10 cellular contexts compared by ENCODE assay signal in the genomic region with DNA sequence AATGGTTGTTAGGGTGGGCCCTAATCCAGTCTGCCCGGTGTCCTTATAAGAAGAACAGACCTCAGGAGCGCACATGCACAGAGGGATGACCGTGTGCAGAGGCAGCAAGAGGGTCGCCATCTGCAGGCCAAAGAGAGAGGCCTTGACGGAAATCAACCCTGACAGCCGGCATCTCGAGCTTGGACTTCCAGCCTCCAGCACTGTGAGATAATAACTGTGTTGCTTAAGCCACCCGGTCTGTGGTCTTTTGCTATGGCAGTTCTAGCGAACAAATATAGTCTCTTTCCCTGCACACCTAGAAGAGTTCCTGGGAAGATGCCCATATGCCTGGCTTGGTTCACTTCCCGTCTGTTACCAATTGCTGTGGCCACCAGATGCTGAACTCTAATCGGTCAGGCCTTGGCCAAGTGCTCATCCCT. TPM values are rescaled to one million over a fixed set of nuclear protein-coding genes. Genes with fewer than 3 reads are reported as not detected.
DNase-seq lines count a peak whose midpoint lies in the region; ATAC-seq, FAIRE-seq and TF ChIP-seq lines count a peak whose summit lies in the region.
"Had no signal": no experiment of that assay in that cellular context is flagged by ENCODE, and none has a peak within 500 bp of the region (broad histone marks: within the 10 kb centered on the region; RNA-seq: fewer than 3 reads in every experiment).

No MANE protein-coding gene starts in this region.

- H3K4me3 Mint-ChIP-seq in immature natural killer cell, result no peak overlapping the region

- TF ChIP-seq CTCF in Panc1 (IDR thresholded peaks at IDR 0.05) (peak; percentile 34), fibroblast of pulmonary artery (IDR thresholded peaks at IDR 0.05; ENCODE audit: low read length, missing control alignments) (peak; percentile 55)

- FAIRE-seq in small intestine (lab: Jason Lieb, UNC), result no peak

- H3K9me3 ChIP-seq in Panc1 (ENCODE audit: control insufficient read depth, insufficient read depth, low read depth, low read length) (no peaks in the 10 kb centered on the region), small intestine (ENCODE audit: control insufficient read depth, low read depth) (no peaks in the 10 kb centered on the region)

- H3K27me3 Mint-ChIP-seq in immature natural killer cell (ENCODE audit: low read depth in 3 of 3), result peaks cover 0 to 2% (median 0%) of the 10 kb centered on the region in 3 donors

- CTCF ChIA-PET in Panc1 (lab: Charles Lee), result interaction anchor here (0.9 to 3.8 kb wide), 3 partner anchors 32 to 63 kb away, joined by 3 to 31 read pairs (median 4); no protein-coding TSS in a partner anchor

- POLR2A ChIA-PET in Panc1 (lab: Charles Lee), result interaction anchor here (0.7 kb wide), 1 partner anchor 331 kb away, joined by 7 read pairs; no protein-coding TSS in a partner anchor

- H3K36me3 ChIP-seq in Panc1 (ENCODE audit: control insufficient read depth, insufficient read depth, low read length) (no peaks in the 10 kb centered on the region), small intestine (ENCODE audit: control insufficient read depth in 2 of 2, insufficient read depth in 2 of 2, low read length in 2 of 2) (no peaks in the 10 kb centered on the region)

- H3K27ac ChIP-seq in Panc1 (ENCODE audit: low read length) (0 out of 2 replicates have a peak overlapping the region, but pooled peaks have one; percentile 20), small intestine (ENCODE audit: low read depth in 1 of 2, low read length in 1 of 2) (no peak overlapping the region)

- DNase-seq in SKM-1 treated with dmso at 0.1 percent for 144 hours (lab: John Stamatoyannopoulos, UW; ENCODE audit: unreplicated experiment), result peak; percentile 13
- DNase-seq in SKM-1 (lab: John Stamatoyannopoulos, UW; ENCODE audit: unreplicated experiment), result no peak
- no peak for DNase-seq in Panc1 (ENCODE audit: low read depth, low spot score)
- peak; percentile 72 for DNase-seq in fibroblast of pulmonary artery (ENCODE audit: low read depth)
- peak; percentile 35 for DNase-seq in small intestine
- no peak for DNase-seq in immature natural killer cell
- DNase-seq: activated gamma-delta T cell; stimulated activated CD4-positive, alpha-beta T cell treated with anti-CD3 and anti-CD28 coated beads, Interleukin-4, amount 100 ng/mL, for 24 hours had no signal

- no peaks in the 10 kb centered on the region for H3K9me3 Mint-ChIP-seq in immature natural killer cell

- no peaks in the 10 kb centered on the region for H3K27me3 ChIP-seq in Panc1 (ENCODE audit: control insufficient read depth, insufficient read depth, low read length)
- H3K27me3 ChIP-seq in small intestine (ENCODE audit: control insufficient read depth in 2 of 2, insufficient read depth in 2 of 2, low read length in 2 of 2), result no peaks in the 10 kb centered on the region

- in situ Hi-C loops in Panc1 (cut with HindIII; ENCODE audit: low pct_unique_long_range_greater_than_20kb, low sequenced_read_pairs), result no loop called here

- no peaks in the 10 kb centered on the region for H3K36me3 Mint-ChIP-seq in immature natural killer cell

- no peak overlapping the region for H3K27ac Mint-ChIP-seq in immature natural killer cell

- WGBS in small intestine, 3 donors, result 74 to 76% (median 75%) methylated on average over 11 of the region's 11 CpGs

- peaks cover under 1 to 2% of the 10 kb centered on the region in 2 donors for H3K4me1 Mint-ChIP-seq in immature natural killer cell

- intact Hi-C loops in Panc1 (cut with micrococcal nuclease; ENCODE audit: unreplicated experiment), result loop anchor here (10.0 kb wide), 1 partner anchor 268 kb away; no protein-coding TSS in a partner anchor

- BruUV-seq in Panc1 (replicated peaks; lab: Mats Ljungman, UMichigan), result no TSS peak

- ATAC-seq in Panc1 (peak; percentile 76), esophagus mucosa (no peak), HG02852 (IDR thresholded peaks at IDR 0.05; ENCODE audit: unreplicated experiment) (no peak)

- H3K4me3 ChIP-seq in Panc1 (ENCODE audit: low read depth in 2 of 2, low read length in 2 of 2), result no peak overlapping the region
- no peak overlapping the region for H3K4me3 ChIP-seq in fibroblast of pulmonary artery (replicated peaks; ENCODE audit: low read depth, low read length)
- H3K4me3 ChIP-seq in small intestine (ENCODE audit: low read depth in 1 of 2, low read length in 2 of 2), result no peak overlapping the region

- H3K4me1 ChIP-seq in Panc1 (ENCODE audit: control insufficient read depth, insufficient read depth, low read length) (peaks cover 15% of the 10 kb centered on the region), small intestine (ENCODE audit: control insufficient read depth in 2 of 2, insufficient read depth in 1 of 2, low read depth in 1 of 2, low read length in 1 of 2) (no peaks in the 10 kb centered on the region)

RNA-seq across cellular contexts. Expression of gene PTGIS, which starts 35.3 kb away (rescaled TPM):
- 4.4 TPM for total RNA-seq in Panc1 (2021; ENCODE audit: unreplicated experiment)
- polyA plus RNA-seq in Panc1 (2012; ENCODE audit: insufficient read length), result 8.5 TPM
- polyA plus RNA-seq in small intestine, result 10 to 100 TPM in 1 of 3 donors, under 1 TPM in 2; 0.22 to 15.1 (median 0.54) TPM
- total RNA-seq in esophagus mucosa, result 2.9 TPM
- polyA plus RNA-seq in immature natural killer cell, result not detected

Comparison
In these comparisons a context has a peak if more than half of its experiments do, and no peak if none do; other contexts are left out.
1. DNase-seq: peak in SKM-1 treated with dmso at 0.1 percent for 144 hours (single experiment), fibroblast of pulmonary artery (single experiment) and small intestine (single experiment); none in SKM-1 (single experiment), Panc1 (single experiment) and immature natural killer cell (0 of 3).